ENCODE assay signal across 21 cellular contexts in genomic region chr6:109820706-109821350, GRCh38.
DNase-seq lines count a peak whose midpoint lies in the region; ATAC-seq and TF ChIP-seq lines count a peak whose summit lies in the region.
"Had no signal": no experiment of that assay in that cellular context is flagged by ENCODE, and none has a peak within 500 bp of the region (broad histone marks: within the 10 kb centered on the region; RNA-seq: fewer than 3 reads in every experiment).

No MANE protein-coding gene starts in this region.

- H3K36me3 ChIP-seq in spleen = peaks cover 0 to 63% (median 17%) of the 10 kb centered on the region in 6 donors
- no peaks in the 10 kb centered on the region for H3K36me3 ChIP-seq in testis (ENCODE audit: low read depth, missing control alignments)

- H3K4me3 ChIP-seq in spleen (no peak overlapping the region), testis (no peak overlapping the region)
- H3K4me3 ChIP-seq: K562, SK-N-MC, upper lobe of right lung had no signal

- H3K4me1 ChIP-seq in spleen (peaks cover 0 to 20% (median 5%) of the 10 kb centered on the region in 6 donors), testis (no peaks in the 10 kb centered on the region)
- H3K4me1 ChIP-seq: upper lobe of right lung had no signal

- TF ChIP-seq CTCF in spleen (IDR thresholded peaks at IDR 0.05 in 8 of 11, conservative IDR thresholded peaks at IDR 0.05 in 3 of 11) = no peak
- no peak for TF ChIP-seq CTCF in testis (IDR thresholded peaks at IDR 0.05)

- DNase-seq in NOMO-1 treated with DMSO at 0.1 percent for 48 hours (lab: John Stamatoyannopoulos, UW; ENCODE audit: unreplicated experiment) = peak; percentile 12
- no peak for DNase-seq in NOMO-1 treated with dmso at 0.1 percent for 144 hours (lab: John Stamatoyannopoulos, UW; ENCODE audit: unreplicated experiment)
- DNase-seq in spleen = no peak
- DNase-seq in testis = no peak
- DNase-seq in LoVo (ENCODE audit: low spot score) = no peak
- DNase-seq in stimulated activated CD8-positive, alpha-beta memory T cell treated with anti-CD3 and anti-CD28 coated beads, Interleukin-4, amount 100 ng/mL, for 48 hours = no peak
- DNase-seq: 8988T; activated CD4-positive, alpha-beta T cell treated with anti-CD3 and anti-CD28 coated beads for 1 hour; activated T-cell treated with anti-CD3 and anti-CD28 coated beads, Interleukin-2, amount 50 U/mL, for 24 hours; amygdala; CD8-positive, alpha-beta T cell; cortex of kidney; mesenchymal stem cell; NCI-H187; NCI-H82; occipital lobe; upper lobe of right lung had no signal

- 44 to 58% (median 52%) methylated on average over 4 of the region's 4 CpGs for WGBS in spleen, 5 donors
- WGBS in testis, 2 donors = 85 to 87% methylated on average over 4 of the region's 4 CpGs

- TF ChIP-seq POLR2A in spleen (IDR thresholded peaks at IDR 0.05) = no peak
- no peak for TF ChIP-seq POLR2A in testis (IDR thresholded peaks at IDR 0.05)

- H3K9me3 ChIP-seq in spleen = no peaks in the 10 kb centered on the region
- no peaks in the 10 kb centered on the region for H3K9me3 ChIP-seq in testis
- H3K9me3 ChIP-seq: upper lobe of right lung had no signal

- H3K27me3 ChIP-seq in spleen (replicated peaks in 1 of 7) (no peaks in the 10 kb centered on the region), testis (no peaks in the 10 kb centered on the region)
- H3K27me3 ChIP-seq: upper lobe of right lung had no signal

- ATAC-seq in GM21528 (IDR thresholded peaks at IDR 0.05; ENCODE audit: low FRiP score, unreplicated experiment) (peak; percentile 68), HG03159 (IDR thresholded peaks at IDR 0.05; ENCODE audit: unreplicated experiment) (peak; percentile 65)
- ATAC-seq: CD8-positive, alpha-beta T cell; K562; upper lobe of right lung had no signal

- peak overlapping the region in 5 of 8 donors; percentile 6 to 61 (median 42) for H3K27ac ChIP-seq in spleen
- no peak overlapping the region for H3K27ac ChIP-seq in testis
- H3K27ac ChIP-seq: SK-N-MC, upper lobe of right lung had no signal

- intact Hi-C loops in spleen (cut with DNase I; ENCODE audit: low total_unique reads) (no loop called here), testis (cut with DNase I; ENCODE audit: low total_unique reads) (no loop called here)

Comparison
In these comparisons a context has a peak if more than half of its experiments do, and no peak if none do; other contexts are left out.
1. H3K27ac ChIP-seq: peak in spleen (5 of 8); none in testis (0 of 2).